ENCODE assay signal across 8 cellular contexts in genomic region chr22:43150731-43151206, GRCh38. TPM values are rescaled to one million over a fixed set of nuclear protein-coding genes. Genes with fewer than 3 reads are reported as not detected.
DNase-seq lines count a peak whose midpoint lies in the region; ATAC-seq and FAIRE-seq lines count a peak whose summit lies in the region.

No MANE protein-coding gene starts in this region.

- WGBS in iPS DF 6.9 (ENCODE audit: insufficient coverage, insufficient read length), result no CpG with 5 or more reads among the region's 15 CpGs
- 63 to 79% (median 74%) methylated on average over 14 to 15 of the region's 15 CpGs for WGBS in small intestine, 3 donors

- H3K9me3 Mint-ChIP-seq in activated T-helper 17 cell treated with anti-CD3 and anti-CD28 coated beads, Interleukin-2, amount 50 U/mL, for 72 hours, result no peaks in the 10 kb centered on the region

- H3K27ac Mint-ChIP-seq in activated T-helper 17 cell treated with anti-CD3 and anti-CD28 coated beads, Interleukin-2, amount 50 U/mL, for 72 hours, result peak overlapping the region; percentile 97

- H3K4me1 ChIP-seq in HAP-1 (peaks cover 13% of the 10 kb centered on the region), iPS DF 6.9 (ENCODE audit: control insufficient read depth, insufficient read depth, low read length) (peaks cover 3% of the 10 kb centered on the region; the same call in 1 of the 2 replicates), small intestine (ENCODE audit: control insufficient read depth in 2 of 2, insufficient read depth in 1 of 2, low read depth in 1 of 2, low read length in 1 of 2) (no peaks in the 10 kb centered on the region)

- FAIRE-seq in small intestine (lab: Jason Lieb, UNC), result no peak

- no peaks in the 10 kb centered on the region for H3K27me3 Mint-ChIP-seq in activated T-helper 17 cell treated with anti-CD3 and anti-CD28 coated beads, Interleukin-2, amount 50 U/mL, for 72 hours

- H3K36me3 Mint-ChIP-seq in activated T-helper 17 cell treated with anti-CD3 and anti-CD28 coated beads, Interleukin-2, amount 50 U/mL, for 72 hours (ENCODE audit: low read depth), result no peaks in the 10 kb centered on the region

- H3K4me3 ChIP-seq in HAP-1, result peak overlapping the region; percentile 58
- peak overlapping the region; percentile 48; the same call in 1 of the 2 replicates for H3K4me3 ChIP-seq in iPS DF 6.9 (ENCODE audit: low read length)
- H3K4me3 ChIP-seq in small intestine (ENCODE audit: low read depth in 1 of 2, low read length in 2 of 2), result peak overlapping the region; percentile 69 to 87

- H3K4me3 Mint-ChIP-seq in activated T-helper 17 cell treated with anti-CD3 and anti-CD28 coated beads, Interleukin-2, amount 50 U/mL, for 72 hours, result peak overlapping the region; percentile 97

- H3K36me3 ChIP-seq in HAP-1 (replicated peaks) (no peaks in the 10 kb centered on the region), iPS DF 6.9 (ENCODE audit: control insufficient read depth, insufficient read depth, low read length) (no peaks in the 10 kb centered on the region), small intestine (ENCODE audit: control insufficient read depth in 2 of 2, insufficient read depth in 2 of 2, low read length in 2 of 2) (no peaks in the 10 kb centered on the region)

- peak; percentile 3 for ATAC-seq in activated T-helper 17 cell treated with anti-CD3 and anti-CD28 coated beads, Interleukin-2, amount 50 U/mL, for 72 hours (replicated peaks)
- ATAC-seq in HG02840 (IDR thresholded peaks at IDR 0.05; ENCODE audit: low FRiP score, unreplicated experiment), result no peak

- H3K27me3 ChIP-seq in HAP-1 (ENCODE audit: low read depth) (no peaks in the 10 kb centered on the region), iPS DF 6.9 (ENCODE audit: control insufficient read depth, insufficient read depth, low read length) (no peaks in the 10 kb centered on the region; the same call in 1 of the 2 replicates), small intestine (ENCODE audit: control insufficient read depth in 2 of 2, insufficient read depth in 2 of 2, low read length in 2 of 2) (no peaks in the 10 kb centered on the region)

- no peaks in the 10 kb centered on the region for H3K9me3 ChIP-seq in HAP-1
- no peaks in the 10 kb centered on the region for H3K9me3 ChIP-seq in iPS DF 6.9 (ENCODE audit: control insufficient read depth, insufficient read depth, low read length)
- H3K9me3 ChIP-seq in small intestine (ENCODE audit: control insufficient read depth, low read depth), result no peaks in the 10 kb centered on the region

- H3K27ac ChIP-seq in iPS DF 6.9 (ENCODE audit: low read length), result no peak overlapping the region
- H3K27ac ChIP-seq in small intestine (ENCODE audit: low read depth in 1 of 2, low read length in 1 of 2), result peak overlapping the region; percentile 0 to 37

- in situ Hi-C loops in HAP-1 (cut with MboI; ENCODE audit: low sequenced_read_pairs), result no loop called here

- H3K4me1 Mint-ChIP-seq in activated T-helper 17 cell treated with anti-CD3 and anti-CD28 coated beads, Interleukin-2, amount 50 U/mL, for 72 hours, result peaks cover 10% of the 10 kb centered on the region

- no peak for DNase-seq in HAP-1 (ENCODE audit: low spot score in 2 of 2)
- DNase-seq in iPS DF 6.9 (ENCODE audit: low read depth, low spot score), result no peak
- DNase-seq in small intestine, result no peak
- no peak for DNase-seq in KG1 (lab: John Stamatoyannopoulos, UW)
- DNase-seq in NCI-H446 (lab: John Stamatoyannopoulos, UW), result no peak
- no peak for DNase-seq in NCI-H345 treated with DMSO at 0.1 percent for 48 hours (lab: John Stamatoyannopoulos, UW; ENCODE audit: unreplicated experiment)

RNA-seq across cellular contexts. Expression of gene TSPO, which starts 0.6 kb away (rescaled TPM):
- total RNA-seq in activated T-helper 17 cell treated with anti-CD3 and anti-CD28 coated beads, Interleukin-2, amount 50 U/mL, for 72 hours, result 100 to 1,000 TPM; 127 to 199 TPM
- 100 to 1,000 TPM; 222 to 375 (median 263) TPM for polyA plus RNA-seq in small intestine

RNA-seq across cellular contexts. Expression of gene MCAT, which starts 7.6 kb away (rescaled TPM):
- 10 to 100 TPM in 1 of 2 donors, 1 to 10 TPM in 1; 7.3 to 18.2 TPM for total RNA-seq in activated T-helper 17 cell treated with anti-CD3 and anti-CD28 coated beads, Interleukin-2, amount 50 U/mL, for 72 hours
- polyA plus RNA-seq in small intestine, result 10 to 100 TPM in 2 of 3 donors, 1 to 10 TPM in 1; 9.8 to 25.7 (median 11.6) TPM

RNA-seq across cellular contexts. Expression of gene TTLL12, which starts 36.2 kb away (rescaled TPM):
- 10 to 100 TPM; 53.5 to 84.8 TPM for total RNA-seq in activated T-helper 17 cell treated with anti-CD3 and anti-CD28 coated beads, Interleukin-2, amount 50 U/mL, for 72 hours
- 10 to 100 TPM; 19.7 to 60.6 (median 22.2) TPM for polyA plus RNA-seq in small intestine

RNA-seq across cellular contexts. Expression of gene BIK, which starts 40.2 kb away (rescaled TPM):
- total RNA-seq in activated T-helper 17 cell treated with anti-CD3 and anti-CD28 coated beads, Interleukin-2, amount 50 U/mL, for 72 hours, result 1 to 10 TPM; 1.9 to 4.0 TPM
- polyA plus RNA-seq in small intestine, result 10 to 100 TPM; 14.7 to 26.2 (median 22.7) TPM
